ENCODE assay signal across 13 cellular contexts in genomic region chr11:93166867-93167266, GRCh38. TPM values are rescaled to one million over a fixed set of nuclear protein-coding genes. Genes with fewer than 3 reads are reported as not detected.
DNase-seq lines count a peak whose midpoint lies in the region; ATAC-seq and TF ChIP-seq lines count a peak whose summit lies in the region.
"Had no signal": no experiment of that assay in that cellular context is flagged by ENCODE, and none has a peak within 500 bp of the region (broad histone marks: within the 10 kb centered on the region; RNA-seq: fewer than 3 reads in every experiment).

No MANE protein-coding gene starts in this region.

- H3K4me1 Mint-ChIP-seq in naive thymus-derived CD8-positive, alpha-beta T cell = peaks cover 0 to 13% (median 2%) of the 10 kb centered on the region in 4 donors
- H3K4me1 Mint-ChIP-seq in CD14-positive monocyte = peaks cover 17% of the 10 kb centered on the region

- peaks cover 14 to 43% (median 20%) of the 10 kb centered on the region in 3 donors for H3K36me3 Mint-ChIP-seq in naive thymus-derived CD8-positive, alpha-beta T cell
- H3K36me3 Mint-ChIP-seq in CD14-positive monocyte = peaks cover 35% of the 10 kb centered on the region in 2 donors

- no peaks in the 10 kb centered on the region for H3K9me3 Mint-ChIP-seq in naive thymus-derived CD8-positive, alpha-beta T cell
- H3K9me3 Mint-ChIP-seq in CD14-positive monocyte = no peaks in the 10 kb centered on the region
- H3K9me3 Mint-ChIP-seq: activated T-cell treated with anti-CD3 and anti-CD28 coated beads, Interleukin-2, amount 50 U/mL, for 72 hours had no signal

- no peak overlapping the region for H3K4me3 Mint-ChIP-seq in naive thymus-derived CD8-positive, alpha-beta T cell
- H3K4me3 Mint-ChIP-seq in CD14-positive monocyte = no peak overlapping the region
- H3K4me3 Mint-ChIP-seq: activated T-cell treated with anti-CD3 and anti-CD28 coated beads, Interleukin-2, amount 50 U/mL, for 72 hours had no signal

- H3K27me3 Mint-ChIP-seq in naive thymus-derived CD8-positive, alpha-beta T cell = no peaks in the 10 kb centered on the region
- H3K27me3 Mint-ChIP-seq in CD14-positive monocyte (ENCODE audit: low read depth in 3 of 3) = no peaks in the 10 kb centered on the region

- ATAC-seq in GM18907 (IDR thresholded peaks at IDR 0.05; ENCODE audit: unreplicated experiment) (peak; percentile 58), HG02678 (IDR thresholded peaks at IDR 0.05; ENCODE audit: unreplicated experiment) (peak; percentile 56), HG03565 (IDR thresholded peaks at IDR 0.05; ENCODE audit: unreplicated experiment) (peak; percentile 50)
- no peak for ATAC-seq in naive thymus-derived CD8-positive, alpha-beta T cell
- ATAC-seq: activated T-cell treated with anti-CD3 and anti-CD28 coated beads, Interleukin-2, amount 50 U/mL, for 72 hours had no signal

- peak overlapping the region in 1 of 10 donors; percentile 15 for H3K27ac Mint-ChIP-seq in naive thymus-derived CD8-positive, alpha-beta T cell
- peak overlapping the region in 3 of 7 donors; percentile 36 to 57 (median 48) for H3K27ac Mint-ChIP-seq in CD14-positive monocyte
- H3K27ac Mint-ChIP-seq: activated T-cell treated with anti-CD3 and anti-CD28 coated beads, Interleukin-2, amount 50 U/mL, for 72 hours had no signal

- DNase-seq in smooth muscle cell of the brain vasculature (ENCODE audit: low read depth, low spot score) = peak; percentile 6
- no peak for DNase-seq in naive thymus-derived CD8-positive, alpha-beta T cell
- no peak for DNase-seq in kidney glomerular epithelial cell (lab: John Stamatoyannopoulos, UW)
- no peak for DNase-seq in CD14-positive monocyte (ENCODE audit: low spot score)
- DNase-seq: activated CD4-positive, alpha-beta T cell treated with anti-CD3 and anti-CD28 coated beads for 1 hour; activated T-cell treated with anti-CD3 and anti-CD28 coated beads, Interleukin-2, amount 50 U/mL, for 72 hours; aorta; midbrain; NCI-H1930; stimulated activated CD4-positive, alpha-beta T cell treated with anti-CD3 and anti-CD28 coated beads, Interleukin-12 subunit alpha, Interleukin-12 subunit beta, amount 100 ng/mL, for 4 hours had no signal

- POLR2A ChIA-PET in naive thymus-derived CD8-positive, alpha-beta T cell (lab: Charles Lee) = no interaction called here

- no peak for TF ChIP-seq CTCF in CD14-positive monocyte (IDR thresholded peaks at IDR 0.05)

- intact Hi-C loops in CD14-positive monocyte (cut with micrococcal nuclease) = loop anchor here in 1 of 2 donors (10.0 kb wide), 1 partner anchor 58 kb away; no protein-coding TSS in a partner anchor

RNA-seq across cellular contexts. Expression of gene SLC36A4, which starts 30.9 kb away (rescaled TPM):
- total RNA-seq in naive thymus-derived CD8-positive, alpha-beta T cell = 10 to 100 TPM; 20.2 to 23.8 TPM
- polyA plus RNA-seq in naive thymus-derived CD8-positive, alpha-beta T cell = 10 to 100 TPM; 25.6 to 27.8 (median 26.8) TPM
- 10 to 100 TPM; 62.0 to 65.2 TPM for polyA plus RNA-seq in CD14-positive monocyte

Comparison
In these comparisons a context has a peak if more than half of its experiments do, and no peak if none do; other contexts are left out.
1. ATAC-seq: peak in GM18907 (single experiment), HG02678 (single experiment) and HG03565 (single experiment); none in naive thymus-derived CD8-positive, alpha-beta T cell (0 of 2).